Comparison of ENCODE assay signal across 21 cellular contexts in the genomic region with DNA sequence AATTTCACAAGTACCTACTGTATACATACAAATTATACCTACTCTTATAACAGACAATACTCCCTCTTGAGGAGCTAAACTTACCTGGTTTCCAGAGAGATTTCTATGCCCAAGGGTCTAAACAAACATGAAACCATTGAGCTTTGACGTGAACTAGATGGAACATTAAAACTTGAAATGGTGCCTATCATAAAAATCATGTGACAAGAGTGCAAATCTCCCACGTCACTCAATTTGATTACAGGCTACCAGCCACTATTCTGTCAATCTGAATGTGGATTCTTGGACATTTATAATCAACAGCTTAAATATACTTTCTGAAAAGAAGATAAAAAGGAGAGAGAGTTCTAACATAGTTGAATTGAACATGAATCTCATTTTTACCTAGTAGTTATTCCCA.
DNase-seq lines count a peak whose midpoint lies in the region; ATAC-seq and TF ChIP-seq lines count a peak whose summit lies in the region.
"Had no signal": no experiment of that assay in that cellular context is flagged by ENCODE, and none has a peak within 500 bp of the region (broad histone marks: within the 10 kb centered on the region; RNA-seq: fewer than 3 reads in every experiment).

No MANE protein-coding gene starts in this region.

- H3K36me3 Mint-ChIP-seq in nephron (ENCODE audit: low read depth): no peaks in the 10 kb centered on the region
- H3K36me3 Mint-ChIP-seq: immature natural killer cell; naive thymus-derived CD4-positive, alpha-beta T cell had no signal

- intact Hi-C loops in cardiac septum (cut with DNase I): no loop called here

- H3K4me3 ChIP-seq in right atrium auricular region (peak overlapping the region; percentile 27 to 38), SJCRH30 (peak overlapping the region; percentile 45)
- H3K4me3 ChIP-seq: thoracic aorta had no signal

- TF ChIP-seq CTCF in right atrium auricular region (IDR thresholded peaks at IDR 0.05) (no peak), nephron (IDR thresholded peaks at IDR 0.05; ENCODE audit: unreplicated experiment in 3 of 3) (no peak)

- H3K9me3 Mint-ChIP-seq in nephron: no peaks in the 10 kb centered on the region

- H3K4me1 Mint-ChIP-seq in nephron: peaks cover 21% of the 10 kb centered on the region
- H3K4me1 Mint-ChIP-seq: immature natural killer cell; naive thymus-derived CD4-positive, alpha-beta T cell had no signal

- no peaks in the 10 kb centered on the region for H3K9me3 ChIP-seq in right atrium auricular region
- H3K9me3 ChIP-seq in SJCRH30 (replicated peaks): no peaks in the 10 kb centered on the region
- H3K9me3 ChIP-seq: heart left ventricle, thoracic aorta had no signal

- H3K27ac Mint-ChIP-seq in nephron: peak overlapping the region; percentile 41 to 73 (median 51)
- H3K27ac Mint-ChIP-seq: immature natural killer cell; naive thymus-derived CD4-positive, alpha-beta T cell had no signal

- no peak for ATAC-seq in HG03108 (IDR thresholded peaks at IDR 0.05; ENCODE audit: unreplicated experiment)
- ATAC-seq: heart left ventricle; naive thymus-derived CD4-positive, alpha-beta T cell had no signal

- DNase-seq in right atrium auricular region (ENCODE audit: low spot score): no peak
- DNase-seq in cardiac septum (ENCODE audit: low spot score): no peak
- DNase-seq in SJCRH30: no peak
- DNase-seq in NCI-H1930 (lab: John Stamatoyannopoulos, UW): no peak
- DNase-seq in effector CD8-positive, alpha-beta T cell (lab: John Stamatoyannopoulos, UW): no peak
- DNase-seq in Ammon's horn (ENCODE audit: low spot score): no peak
- DNase-seq: activated CD4-positive, alpha-beta T cell treated with anti-CD3 and anti-CD28 coated beads for 4 hours; activated CD8-positive, alpha-beta memory T cell treated with anti-CD3 and anti-CD28 coated beads, Interleukin-2, amount 50 U/mL, for 4 hours; activated effector memory CD4-positive, alpha-beta T cell treated with anti-CD3 and anti-CD28 coated beads, Interleukin-2, amount 50 U/mL, for 16 hours; caudate nucleus; heart left ventricle; immature natural killer cell; mammary epithelial cell; naive thymus-derived CD4-positive, alpha-beta T cell; NK-92 treated with Interleukin-12 subunit alpha and Interleukin-12 subunit beta, amount 100 ng/mL, for 24 hours; RPMI8226; stimulated activated CD4-positive, alpha-beta T cell treated with anti-CD3 and anti-CD28 coated beads, Interleukin-12 subunit alpha, Interleukin-12 subunit beta, amount 100 ng/mL, for 4 hours had no signal

- peak overlapping the region; percentile 70 to 78 for H3K27ac ChIP-seq in right atrium auricular region
- no peak overlapping the region for H3K27ac ChIP-seq in SJCRH30
- H3K27ac ChIP-seq: C4-2B, thoracic aorta had no signal

- peak overlapping the region; percentile 28 to 74 (median 67) for H3K4me3 Mint-ChIP-seq in nephron
- H3K4me3 Mint-ChIP-seq: immature natural killer cell; naive thymus-derived CD4-positive, alpha-beta T cell had no signal

- H3K4me1 ChIP-seq in right atrium auricular region: peaks cover 0 to 9% of the 10 kb centered on the region in 2 donors
- H3K4me1 ChIP-seq in SJCRH30: 0 out of 2 replicates have a peak, but pooled peaks cover 12% of the 10 kb centered on the region
- H3K4me1 ChIP-seq: heart left ventricle had no signal

- H3K36me3 ChIP-seq in right atrium auricular region (no peaks in the 10 kb centered on the region), SJCRH30 (no peaks in the 10 kb centered on the region)
- H3K36me3 ChIP-seq: heart left ventricle, thoracic aorta had no signal

- H3K27me3 ChIP-seq in right atrium auricular region: no peaks in the 10 kb centered on the region
- H3K27me3 ChIP-seq in SJCRH30: no peaks in the 10 kb centered on the region
- H3K27me3 ChIP-seq: heart left ventricle had no signal

- H3K27me3 Mint-ChIP-seq in nephron (ENCODE audit: low read depth): no peaks in the 10 kb centered on the region
